Comparison of ENCODE assay signal across 8 cellular contexts in genomic region chr4:74228691-74229640, GRCh38.
DNase-seq lines count a peak whose midpoint lies in the region; ATAC-seq and TF ChIP-seq lines count a peak whose summit lies in the region.

No MANE protein-coding gene starts in this region.

- H3K27ac ChIP-seq in HCT116 (ENCODE audit: low read depth, low read length) (no peak overlapping the region), brain microvascular endothelial cell (peak overlapping the region; percentile 63)

- H3K9ac ChIP-seq in HCT116 (ENCODE audit: low read length): no peak overlapping the region

- in situ Hi-C loops in brain microvascular endothelial cell (cut with HindIII; ENCODE audit: low pct_ligation_motif_present, low sequenced_read_pairs): no loop called here

- ATAC-seq in HCT116: peak; percentile 92

- H3K9me3 ChIP-seq in HCT116 (ENCODE audit: control insufficient read depth in 1 of 2, insufficient read depth in 1 of 2, low read depth in 1 of 2, low read length in 2 of 2): no peaks in the 10 kb centered on the region

- H2AFZ ChIP-seq in HCT116 (ENCODE audit: low read depth, low read length, poor library complexity, severe bottlenecking): no peak overlapping the region

- peak; percentile 81 to 97 (median 89); a peak in 5 of 6 replicates for TF ChIP-seq CTCF in HCT116 (IDR thresholded peaks at IDR 0.05 in 2 of 3, conservative IDR thresholded peaks at IDR 0.05 in 1 of 3; ENCODE audit: borderline replicate concordance in 1 of 3, insufficient read depth in 1 of 3, low read depth in 2 of 3, low read length in 2 of 3)
- TF ChIP-seq CTCF in brain microvascular endothelial cell (IDR thresholded peaks at IDR 0.05; ENCODE audit: low read depth, low read length, missing control alignments): peak; percentile 95

- POLR2A ChIA-PET in HCT116 (lab: Charles Lee): interaction anchor here (0.8 kb wide), 1 partner anchor 78 kb away, joined by 4 read pairs; no protein-coding TSS in a partner anchor

- DNase-seq in NCI-H510A treated with DMSO at 0.1 percent for 48 hours (lab: John Stamatoyannopoulos, UW) (peak; percentile 40), NCI-H510A (lab: John Stamatoyannopoulos, UW) (no peak), HCT116 (ENCODE audit: low read depth, low spot score) (peak; percentile 72), MV-4-11 (lab: John Stamatoyannopoulos, UW) (peak; percentile 62), UCSD-AML1 (lab: John Stamatoyannopoulos, UW; ENCODE audit: unreplicated experiment) (peak; percentile 68), brain microvascular endothelial cell (peak; percentile 84), kidney tubule cell (ENCODE audit: low spot score) (peak; percentile 80)
- peak; percentile 52 to 70 (median 70) for DNase-seq in stimulated activated CD4-positive, alpha-beta T cell treated with anti-CD3 and anti-CD28 coated beads, TNF-alpha, amount 100 ng/mL, for 24 hours (ENCODE audit: low read depth in 3 of 3)

- H3K79me2 ChIP-seq in HCT116 (ENCODE audit: insufficient read depth, low read length): no peaks in the 10 kb centered on the region

- CTCF ChIA-PET in HCT116 (lab: Charles Lee): interaction anchor here (0.8 to 5.6 kb wide), 25 partner anchors 8 to 605 kb away, joined by 3 to 85 read pairs (median 6); partner anchors contain the start of gene EPGN

- peak; percentile 87 for TF ChIP-seq RAD21 in HCT116 (IDR thresholded peaks at IDR 0.05; ENCODE audit: low read depth)

- H3K4me3 ChIP-seq in HCT116 (replicated peaks in 1 of 2; ENCODE audit: low read depth in 1 of 2, low read length in 2 of 2) (no peak overlapping the region), brain microvascular endothelial cell (ENCODE audit: low read depth, low read length) (no peak overlapping the region)

- TF ChIP-seq POLR2A in HCT116 (IDR thresholded peaks at IDR 0.05; ENCODE audit: borderline replicate concordance, extremely low read depth, insufficient read depth, insufficient read length): no peak

- no peak overlapping the region for H3K4me2 ChIP-seq in HCT116 (ENCODE audit: low read length)

- H3K36me3 ChIP-seq in HCT116 (ENCODE audit: control insufficient read depth in 1 of 2, insufficient read depth in 2 of 2, low read length in 2 of 2) (no peaks in the 10 kb centered on the region; a peak in 1 of 4 replicates), brain microvascular endothelial cell (replicated peaks) (no peaks in the 10 kb centered on the region)

- intact Hi-C loops in HCT116 (cut with micrococcal nuclease): loop anchor here (1.0 to 5.0 kb wide), 3 partner anchors 77 to 393 kb away; no protein-coding TSS in a partner anchor

- peaks cover 3 to 35% of the 10 kb centered on the region in 2 experiments for H3K4me1 ChIP-seq in HCT116 (ENCODE audit: control insufficient read depth in 1 of 2, insufficient read depth in 2 of 2, low read length in 2 of 2)

- H3K27me3 ChIP-seq in HCT116 (ENCODE audit: insufficient read depth, low read length) (no peaks in the 10 kb centered on the region), brain microvascular endothelial cell (replicated peaks) (no peaks in the 10 kb centered on the region)

- no peaks in the 10 kb centered on the region for H4K20me1 ChIP-seq in HCT116 (ENCODE audit: insufficient read depth)

- BruUV-seq in HCT116 (replicated peaks; lab: Mats Ljungman, UMichigan): no TSS peak

- H3K9me2 ChIP-seq in HCT116 (ENCODE audit: insufficient read depth): no peaks in the 10 kb centered on the region

- RAD21 ChIA-PET in HCT116 (lab: Charles Lee; ENCODE audit: low non-redundant PET in 1 of 2, low total read pairs in 2 of 2, uncharacterized antibody in 2 of 2, unreplicated experiment in 2 of 2): interaction anchor here (0.8 to 2.4 kb wide), 5 partner anchors 40 to 84 kb away, joined by 3 to 14 read pairs (median 4); no protein-coding TSS in a partner anchor

TF ChIP-seq in HCT116, 20 proteins besides CTCF, POLR2A, EP300 and RAD21:
- peak; percentile 75 for TF ChIP-seq YY1 (IDR thresholded peaks at IDR 0.05; ENCODE audit: extremely low read depth, insufficient replicate concordance, low read depth, low read length)
- TF ChIP-seq, protein P1, sequence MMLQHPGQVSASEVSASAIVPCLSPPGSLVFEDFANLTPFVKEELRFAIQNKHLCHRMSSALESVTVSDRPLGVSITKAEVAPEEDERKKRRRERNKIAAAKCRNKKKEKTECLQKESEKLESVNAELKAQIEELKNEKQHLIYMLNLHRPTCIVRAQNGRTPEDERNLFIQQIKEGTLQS (IDR thresholded peaks at IDR 0.05): no peak
- TF ChIP-seq CBX3 (IDR thresholded peaks at IDR 0.05; ENCODE audit: low read depth): 0 out of 2 replicates have a peak, but pooled peaks have one; percentile 70
- no peak for TF ChIP-seq REST (IDR thresholded peaks at IDR 0.05; ENCODE audit: low read depth)
- TF ChIP-seq EZH2phosphoT487 (IDR thresholded peaks at IDR 0.05; ENCODE audit: borderline replicate concordance): no peak
